1 cellular context compared by ENCODE assay signal in the genomic region with DNA sequence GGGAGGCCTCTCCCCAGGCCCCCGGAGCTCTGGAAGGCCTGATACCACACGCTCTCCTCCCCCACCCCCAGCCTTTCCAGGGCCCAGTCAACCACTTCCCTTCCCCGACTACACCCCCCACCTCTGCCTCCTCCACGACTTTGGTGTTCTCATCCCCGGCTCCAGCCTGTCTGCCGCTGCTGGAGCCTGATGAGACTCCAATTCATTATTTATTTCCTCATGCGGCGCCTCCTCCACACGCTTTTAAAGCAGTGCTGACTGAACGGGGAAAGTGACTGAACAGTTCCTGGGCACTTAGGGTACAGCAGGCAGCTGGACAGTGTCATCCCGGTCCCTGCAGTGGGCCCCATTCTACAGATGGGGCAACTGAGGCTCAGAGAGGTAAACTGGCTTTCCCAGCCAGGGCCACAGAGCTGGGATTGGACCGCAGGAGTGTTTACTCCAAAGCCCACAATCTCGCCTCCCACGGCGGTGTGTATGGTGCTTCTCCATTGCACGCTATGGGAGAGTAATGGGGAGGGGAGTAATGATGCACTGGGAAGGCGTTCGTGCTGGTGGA.
TF ChIP-seq lines count a peak whose summit lies in the region.

No MANE protein-coding gene starts in this region.

TF ChIP-seq in A549, 52 proteins besides CTCF, POLR2A, EP300 and RAD21 (continued from another document):
- TF ChIP-seq, protein P1, sequence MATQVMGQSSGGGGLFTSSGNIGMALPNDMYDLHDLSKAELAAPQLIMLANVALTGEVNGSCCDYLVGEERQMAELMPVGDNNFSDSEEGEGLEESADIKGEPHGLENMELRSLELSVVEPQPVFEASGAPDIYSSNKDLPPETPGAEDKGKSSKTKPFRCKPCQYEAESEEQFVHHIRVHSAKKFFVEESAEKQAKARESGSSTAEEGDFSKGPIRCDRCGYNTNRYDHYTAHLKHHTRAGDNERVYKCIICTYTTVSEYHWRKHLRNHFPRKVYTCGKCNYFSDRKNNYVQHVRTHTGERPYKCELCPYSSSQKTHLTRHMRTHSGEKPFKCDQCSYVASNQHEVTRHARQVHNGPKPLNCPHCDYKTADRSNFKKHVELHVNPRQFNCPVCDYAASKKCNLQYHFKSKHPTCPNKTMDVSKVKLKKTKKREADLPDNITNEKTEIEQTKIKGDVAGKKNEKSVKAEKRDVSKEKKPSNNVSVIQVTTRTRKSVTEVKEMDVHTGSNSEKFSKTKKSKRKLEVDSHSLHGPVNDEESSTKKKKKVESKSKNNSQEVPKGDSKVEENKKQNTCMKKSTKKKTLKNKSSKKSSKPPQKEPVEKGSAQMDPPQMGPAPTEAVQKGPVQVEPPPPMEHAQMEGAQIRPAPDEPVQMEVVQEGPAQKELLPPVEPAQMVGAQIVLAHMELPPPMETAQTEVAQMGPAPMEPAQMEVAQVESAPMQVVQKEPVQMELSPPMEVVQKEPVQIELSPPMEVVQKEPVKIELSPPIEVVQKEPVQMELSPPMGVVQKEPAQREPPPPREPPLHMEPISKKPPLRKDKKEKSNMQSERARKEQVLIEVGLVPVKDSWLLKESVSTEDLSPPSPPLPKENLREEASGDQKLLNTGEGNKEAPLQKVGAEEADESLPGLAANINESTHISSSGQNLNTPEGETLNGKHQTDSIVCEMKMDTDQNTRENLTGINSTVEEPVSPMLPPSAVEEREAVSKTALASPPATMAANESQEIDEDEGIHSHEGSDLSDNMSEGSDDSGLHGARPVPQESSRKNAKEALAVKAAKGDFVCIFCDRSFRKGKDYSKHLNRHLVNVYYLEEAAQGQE (IDR thresholded peaks at IDR 0.05) = no peak
- no peak for TF ChIP-seq TFCP2L1 (CRISPR knock-in tag; IDR thresholded peaks at IDR 0.05)
- TF ChIP-seq ZSCAN20 (CRISPR knock-in tag; IDR thresholded peaks at IDR 0.05) = no peak
- no peak for TF ChIP-seq PHF8 (IDR thresholded peaks at IDR 0.05; ENCODE audit: borderline replicate concordance, low read depth)
- no peak for TF ChIP-seq SMC3 (IDR thresholded peaks at IDR 0.05)
- no peak for TF ChIP-seq NPAS2 (CRISPR knock-in tag; IDR thresholded peaks at IDR 0.05; ENCODE audit: borderline replicate concordance)
- no peak for TF ChIP-seq RCOR1 (IDR thresholded peaks at IDR 0.05; ENCODE audit: low read depth, low read length)
- no peak for TF ChIP-seq FOXS1 (CRISPR knock-in tag; IDR thresholded peaks at IDR 0.05)
- no peak for TF ChIP-seq EHF (CRISPR knock-in tag; IDR thresholded peaks at IDR 0.05)
- TF ChIP-seq CHD2 (IDR thresholded peaks at IDR 0.05; ENCODE audit: low read length, partially characterized antibody) = no peak
- no peak for TF ChIP-seq KDM1A (IDR thresholded peaks at IDR 0.05; ENCODE audit: low read depth)
